ENCODE assay signal across 8 cellular contexts in genomic region chr13:72221276-72221962, GRCh38.
DNase-seq lines count a peak whose midpoint lies in the region; ATAC-seq and TF ChIP-seq lines count a peak whose summit lies in the region.

No MANE protein-coding gene starts in this region.

- ATAC-seq in HG03097 (IDR thresholded peaks at IDR 0.05; ENCODE audit: low FRiP score, unreplicated experiment) (no peak), GM21528 (IDR thresholded peaks at IDR 0.05; ENCODE audit: low FRiP score, unreplicated experiment) (no peak)

- in situ Hi-C loops in HAP-1 (cut with MboI; ENCODE audit: low sequenced_read_pairs): no loop called here

- H3K4me1 ChIP-seq in HAP-1 (no peaks in the 10 kb centered on the region), NT2/D1 (ENCODE audit: insufficient read depth, insufficient read length) (peaks cover 3% of the 10 kb centered on the region), esophagus squamous epithelium (no peaks in the 10 kb centered on the region)

- no peak overlapping the region for H3K27ac ChIP-seq in esophagus squamous epithelium

- H3K36me3 ChIP-seq in HAP-1 (replicated peaks) (no peaks in the 10 kb centered on the region), NT2/D1 (ENCODE audit: insufficient read depth, insufficient read length, low read length) (no peaks in the 10 kb centered on the region), esophagus squamous epithelium (no peaks in the 10 kb centered on the region)

- 40 to 71% methylated on average over 4 to 8 of the region's 9 CpGs for WGBS in esophagus squamous epithelium, 2 donors

- no peak for TF ChIP-seq POLR2A in esophagus squamous epithelium (IDR thresholded peaks at IDR 0.05)

- H3K9me3 ChIP-seq in HAP-1 (no peaks in the 10 kb centered on the region; the same call in 1 of the 2 replicates), NT2/D1 (ENCODE audit: insufficient read depth, low read length) (no peaks in the 10 kb centered on the region), esophagus squamous epithelium (no peaks in the 10 kb centered on the region)

- no peaks in the 10 kb centered on the region for H3K27me3 ChIP-seq in HAP-1 (ENCODE audit: low read depth)
- no peaks in the 10 kb centered on the region for H3K27me3 ChIP-seq in NT2/D1 (ENCODE audit: insufficient read depth, insufficient read length)
- no peaks in the 10 kb centered on the region for H3K27me3 ChIP-seq in esophagus squamous epithelium

- DNase-seq in D341Med (ENCODE audit: low spot score): peak; percentile 75
- peak; percentile 73 to 83 for DNase-seq in HAP-1 (ENCODE audit: low spot score in 2 of 2)
- DNase-seq in NT2/D1 (ENCODE audit: low read depth, low spot score): peak; percentile 65
- DNase-seq in esophagus squamous epithelium (lab: John Stamatoyannopoulos, UW): no peak
- peak; percentile 0 for DNase-seq in stimulated activated CD8-positive, alpha-beta memory T cell treated with anti-CD3 and anti-CD28 coated beads, Interleukin-15, amount 100 ng/mL, for 24 hours (ENCODE audit: low read depth)
- DNase-seq in activated T-cell treated with anti-CD3 and anti-CD28 coated beads for 4 hours: no peak

- intact Hi-C loops in esophagus squamous epithelium (cut with DNase I): no loop called here

- H3K4me3 ChIP-seq in HAP-1 (no peak overlapping the region), NT2/D1 (ENCODE audit: insufficient read length, low read depth) (no peak overlapping the region), esophagus squamous epithelium (no peak overlapping the region)

- TF ChIP-seq CTCF in esophagus squamous epithelium (IDR thresholded peaks at IDR 0.05): peak in 5 of 6 experiments; percentile 14 to 69 (median 35)

- H3K9ac ChIP-seq in NT2/D1 (ENCODE audit: insufficient read length, low read depth): no peak overlapping the region

Comparison
In these comparisons a context has a peak if more than half of its experiments do, and no peak if none do; other contexts are left out.
1. DNase-seq: peak in D341Med (single experiment), HAP-1 (2 of 2), NT2/D1 (single experiment) and stimulated activated CD8-positive, alpha-beta memory T cell treated with anti-CD3 and anti-CD28 coated beads, Interleukin-15, amount 100 ng/mL, for 24 hours (single experiment); none in esophagus squamous epithelium (single experiment) and activated T-cell treated with anti-CD3 and anti-CD28 coated beads for 4 hours (single experiment).